ENCODE assay signal across 16 cellular contexts in genomic region chr1:160296036-160296435, GRCh38. TPM values are rescaled to one million over a fixed set of nuclear protein-coding genes. Genes with fewer than 3 reads are reported as not detected.
DNase-seq lines count a peak whose midpoint lies in the region; TF ChIP-seq lines count a peak whose summit lies in the region.
"Had no signal": no experiment of that assay in that cellular context is flagged by ENCODE, and none has a peak within 500 bp of the region (broad histone marks: within the 10 kb centered on the region; RNA-seq: fewer than 3 reads in every experiment).

No MANE protein-coding gene starts in this region.

- H3K27ac Mint-ChIP-seq in activated T-cell treated with anti-CD3 and anti-CD28 coated beads, Interleukin-2, amount 50 U/mL, for 24 hours: peak overlapping the region; percentile 50
- H3K27ac Mint-ChIP-seq in chondrocyte (ENCODE audit: unreplicated experiment): peak overlapping the region; percentile 27
- H3K27ac Mint-ChIP-seq: B cell; CD8-positive, alpha-beta T cell had no signal

- no peak for TF ChIP-seq CTCF in chondrocyte (IDR thresholded peaks at IDR 0.05)

- no peak overlapping the region for H3K4me3 Mint-ChIP-seq in activated T-cell treated with anti-CD3 and anti-CD28 coated beads, Interleukin-2, amount 50 U/mL, for 24 hours
- no peak overlapping the region for H3K4me3 Mint-ChIP-seq in chondrocyte (ENCODE audit: unreplicated experiment)
- H3K4me3 Mint-ChIP-seq: B cell; CD8-positive, alpha-beta T cell had no signal

- H3K4me1 Mint-ChIP-seq in activated T-cell treated with anti-CD3 and anti-CD28 coated beads, Interleukin-2, amount 50 U/mL, for 24 hours (ENCODE audit: low read depth): peaks cover 1% of the 10 kb centered on the region
- H3K4me1 Mint-ChIP-seq in chondrocyte (ENCODE audit: low read depth): no peaks in the 10 kb centered on the region

- no peak for DNase-seq in activated T-cell treated with anti-CD3 and anti-CD28 coated beads, Interleukin-2, amount 50 U/mL, for 24 hours
- no peak for DNase-seq in activated T-cell treated with anti-CD3 and anti-CD28 coated beads, Interleukin-2, amount 50 U/mL, for 48 hours
- DNase-seq in chondrocyte (ENCODE audit: low spot score): no peak
- DNase-seq in iris pigment epithelial cell (ENCODE audit: low read depth): peak; percentile 54
- no peak for DNase-seq in stimulated activated CD4-positive, alpha-beta T cell treated with anti-CD3 and anti-CD28 coated beads, Interleukin-15, amount 100 ng/mL, for 24 hours
- DNase-seq in mesenteric fat pad (ENCODE audit: low spot score): no peak
- DNase-seq in activated naive CD4-positive, alpha-beta T cell (lab: John Stamatoyannopoulos, UW): no peak
- DNase-seq: Calu3; CD8-positive, alpha-beta T cell; DMS79 treated with DMSO at 0.1 percent for 48 hours; GF-D8; GOT3; H7 had no signal

- peaks cover 95% of the 10 kb centered on the region for H3K36me3 Mint-ChIP-seq in activated T-cell treated with anti-CD3 and anti-CD28 coated beads, Interleukin-2, amount 50 U/mL, for 24 hours (ENCODE audit: low read depth)
- H3K36me3 Mint-ChIP-seq in chondrocyte (ENCODE audit: low read depth): peaks cover 69% of the 10 kb centered on the region

- peak overlapping the region; percentile 75 for H3K27ac ChIP-seq in temporal lobe (ENCODE audit: low read depth, low read length)
- H3K27ac ChIP-seq: BLaER1 treated with 17β-estradiol and CSF1 and Interleukin-3, amounts not matched to agents 10 nM and 100 nM had no signal

- H3K9me3 Mint-ChIP-seq in activated T-cell treated with anti-CD3 and anti-CD28 coated beads, Interleukin-2, amount 50 U/mL, for 24 hours: no peaks in the 10 kb centered on the region
- no peaks in the 10 kb centered on the region for H3K9me3 Mint-ChIP-seq in chondrocyte (ENCODE audit: low read depth)
- H3K9me3 Mint-ChIP-seq: CD8-positive, alpha-beta T cell had no signal

- H3K27me3 Mint-ChIP-seq in activated T-cell treated with anti-CD3 and anti-CD28 coated beads, Interleukin-2, amount 50 U/mL, for 24 hours: no peaks in the 10 kb centered on the region
- H3K27me3 Mint-ChIP-seq in chondrocyte (ENCODE audit: low read depth): no peaks in the 10 kb centered on the region
- H3K27me3 Mint-ChIP-seq: B cell had no signal

RNA-seq across cellular contexts. Expression of gene PEX19, which starts 11.1 kb away (rescaled TPM):
- total RNA-seq in chondrocyte (40.9 to 52.9 TPM (median 43.8 TPM) in 3 replicates), temporal lobe (21.1 TPM), mesenteric fat pad (144 TPM)

RNA-seq across cellular contexts. Expression of gene DCAF8, which starts 33.7 kb away (rescaled TPM):
- total RNA-seq in chondrocyte (88.4 to 130 TPM (median 93.7 TPM) in 3 replicates), temporal lobe (47.9 TPM), mesenteric fat pad (127 TPM)

RNA-seq across cellular contexts. Expression of gene COPA, which starts 47.0 kb away (rescaled TPM):
- total RNA-seq in chondrocyte (223 to 284 TPM (median 239 TPM) in 3 replicates), temporal lobe (121 TPM), mesenteric fat pad (228 TPM)

RNA-seq across cellular contexts. Expression of gene NCSTN, which starts 47.1 kb away (rescaled TPM):
- 94.6 to 112 TPM (median 107 TPM) in 3 replicates for total RNA-seq in chondrocyte
- 72.5 TPM for total RNA-seq in temporal lobe
- total RNA-seq in mesenteric fat pad: 102 TPM
